In genomic region chr11:106128740-106129139, GRCh38 we compare ENCODE assay signal across 1 cellular context.
TF ChIP-seq lines count a peak whose summit lies in the region.

No MANE protein-coding gene starts in this region.

TF ChIP-seq in HCT116, 20 proteins besides CTCF, POLR2A, EP300 and RAD21 (continued from another document):
- TF ChIP-seq, protein P1, sequence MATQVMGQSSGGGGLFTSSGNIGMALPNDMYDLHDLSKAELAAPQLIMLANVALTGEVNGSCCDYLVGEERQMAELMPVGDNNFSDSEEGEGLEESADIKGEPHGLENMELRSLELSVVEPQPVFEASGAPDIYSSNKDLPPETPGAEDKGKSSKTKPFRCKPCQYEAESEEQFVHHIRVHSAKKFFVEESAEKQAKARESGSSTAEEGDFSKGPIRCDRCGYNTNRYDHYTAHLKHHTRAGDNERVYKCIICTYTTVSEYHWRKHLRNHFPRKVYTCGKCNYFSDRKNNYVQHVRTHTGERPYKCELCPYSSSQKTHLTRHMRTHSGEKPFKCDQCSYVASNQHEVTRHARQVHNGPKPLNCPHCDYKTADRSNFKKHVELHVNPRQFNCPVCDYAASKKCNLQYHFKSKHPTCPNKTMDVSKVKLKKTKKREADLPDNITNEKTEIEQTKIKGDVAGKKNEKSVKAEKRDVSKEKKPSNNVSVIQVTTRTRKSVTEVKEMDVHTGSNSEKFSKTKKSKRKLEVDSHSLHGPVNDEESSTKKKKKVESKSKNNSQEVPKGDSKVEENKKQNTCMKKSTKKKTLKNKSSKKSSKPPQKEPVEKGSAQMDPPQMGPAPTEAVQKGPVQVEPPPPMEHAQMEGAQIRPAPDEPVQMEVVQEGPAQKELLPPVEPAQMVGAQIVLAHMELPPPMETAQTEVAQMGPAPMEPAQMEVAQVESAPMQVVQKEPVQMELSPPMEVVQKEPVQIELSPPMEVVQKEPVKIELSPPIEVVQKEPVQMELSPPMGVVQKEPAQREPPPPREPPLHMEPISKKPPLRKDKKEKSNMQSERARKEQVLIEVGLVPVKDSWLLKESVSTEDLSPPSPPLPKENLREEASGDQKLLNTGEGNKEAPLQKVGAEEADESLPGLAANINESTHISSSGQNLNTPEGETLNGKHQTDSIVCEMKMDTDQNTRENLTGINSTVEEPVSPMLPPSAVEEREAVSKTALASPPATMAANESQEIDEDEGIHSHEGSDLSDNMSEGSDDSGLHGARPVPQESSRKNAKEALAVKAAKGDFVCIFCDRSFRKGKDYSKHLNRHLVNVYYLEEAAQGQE (IDR thresholded peaks at IDR 0.05; ENCODE audit: low read depth) = no peak
TF ChIP-seq in HCT116: peak in this region for 1.
